Comparison of ENCODE assay signal across 20 cellular contexts in genomic region chr15:98714906-98715305, GRCh38.
DNase-seq lines count a peak whose midpoint lies in the region; ATAC-seq lines count a peak whose summit lies in the region.
"Had no signal": no experiment of that assay in that cellular context is flagged by ENCODE, and none has a peak within 500 bp of the region (broad histone marks: within the 10 kb centered on the region; RNA-seq: fewer than 3 reads in every experiment).

No MANE protein-coding gene starts in this region.

- H3K27ac ChIP-seq in layer of hippocampus (ENCODE audit: low read depth, low read length) (peak overlapping the region; percentile 14), stomach smooth muscle (ENCODE audit: low read length) (peak overlapping the region; percentile 58)
- H3K27ac ChIP-seq: foreskin keratinocyte had no signal

- H3K27me3 ChIP-seq in layer of hippocampus (ENCODE audit: control insufficient read depth, insufficient read depth, low read length) (no peaks in the 10 kb centered on the region), stomach smooth muscle (ENCODE audit: control insufficient read depth in 1 of 2, insufficient read depth in 2 of 2, low read length in 2 of 2) (no peaks in the 10 kb centered on the region)
- H3K27me3 ChIP-seq: foreskin keratinocyte had no signal

- DNase-seq in T-helper 17 cell (no peak), GF-D8 (lab: John Stamatoyannopoulos, UW) (no peak), NCI-H2227 (lab: John Stamatoyannopoulos, UW; ENCODE audit: unreplicated experiment) (no peak)
- no peak for DNase-seq in effector memory CD8-positive, alpha-beta T cell
- DNase-seq: activated CD4-positive, CD25-positive, alpha-beta regulatory T cell treated with anti-CD3 and anti-CD28 coated beads, Interleukin-2, amount 50 U/mL, for 72 hours; activated CD8-positive, alpha-beta memory T cell treated with anti-CD3 and anti-CD28 coated beads, Interleukin-2, amount 50 U/mL, for 48 hours; DMS153; foreskin keratinocyte; HFFc6; naive B cell; NCI-H1694; NCI-H446 treated with DMSO at 0.1 percent for 48 hours; stimulated activated CD4-positive, alpha-beta T cell treated with anti-CD3 and anti-CD28 coated beads, Interleukin-1b, Interleukin-23, amount 100 ng/mL, for 48 hours; T-helper 2 cell had no signal

- H3K4me3 ChIP-seq in stomach smooth muscle (ENCODE audit: low read length in 2 of 2): peak overlapping the region in 1 of 2 donors; percentile 1

- H3K9ac ChIP-seq in stomach smooth muscle (ENCODE audit: low read length in 2 of 2): no peak overlapping the region

- no peaks in the 10 kb centered on the region for H3K36me3 Mint-ChIP-seq in T-helper 17 cell (ENCODE audit: low read depth)
- no peaks in the 10 kb centered on the region for H3K36me3 Mint-ChIP-seq in effector memory CD8-positive, alpha-beta T cell (ENCODE audit: insufficient read depth)

- H3K4me3 Mint-ChIP-seq in T-helper 17 cell: no peak overlapping the region
- H3K4me3 Mint-ChIP-seq in effector memory CD8-positive, alpha-beta T cell: no peak overlapping the region
- H3K4me3 Mint-ChIP-seq: central memory CD8-positive, alpha-beta T cell; HFFc6 had no signal

- H3K27me3 Mint-ChIP-seq in T-helper 17 cell: peaks cover 8% of the 10 kb centered on the region
- peaks cover 0 to 6% of the 10 kb centered on the region in 2 donors for H3K27me3 Mint-ChIP-seq in effector memory CD8-positive, alpha-beta T cell
- H3K27me3 Mint-ChIP-seq: naive B cell had no signal

- peak overlapping the region; percentile 77 for H3K27ac Mint-ChIP-seq in T-helper 17 cell
- peak overlapping the region; percentile 11 to 18 for H3K27ac Mint-ChIP-seq in effector memory CD8-positive, alpha-beta T cell
- H3K27ac Mint-ChIP-seq: HFFc6 had no signal

- H3K9me3 ChIP-seq in T-helper 17 cell (ENCODE audit: control insufficient read depth, low read length, poor library complexity, severe bottlenecking): no peaks in the 10 kb centered on the region
- H3K9me3 ChIP-seq in stomach smooth muscle (ENCODE audit: control insufficient read depth in 2 of 2, low read length in 2 of 2): peaks cover 2 to 6% of the 10 kb centered on the region in 2 donors

- peaks cover 41% of the 10 kb centered on the region for H3K4me1 ChIP-seq in stomach smooth muscle (ENCODE audit: control insufficient read depth, insufficient read depth, low read length)

- peaks cover 2 to 3% of the 10 kb centered on the region in 2 donors for H3K36me3 ChIP-seq in stomach smooth muscle (ENCODE audit: control insufficient read depth in 2 of 2, insufficient read depth in 2 of 2, low read length in 2 of 2)

- H3K9me3 Mint-ChIP-seq in effector memory CD8-positive, alpha-beta T cell: peaks cover 7 to 9% of the 10 kb centered on the region in 2 donors

- peaks cover 30% of the 10 kb centered on the region for H3K4me1 Mint-ChIP-seq in T-helper 17 cell
- H3K4me1 Mint-ChIP-seq in effector memory CD8-positive, alpha-beta T cell (ENCODE audit: low read depth in 2 of 2): peaks cover 0 to 14% of the 10 kb centered on the region in 2 donors

- ATAC-seq in T-helper 17 cell (no peak), HG02610 (IDR thresholded peaks at IDR 0.05; ENCODE audit: unreplicated experiment) (no peak)
- no peak for ATAC-seq in effector memory CD8-positive, alpha-beta T cell (replicated peaks)
- ATAC-seq: activated naive CD4-positive, alpha-beta T cell treated with anti-CD3 and anti-CD28 coated beads, Interleukin-2, amount 50 U/mL, for 72 hours; foreskin keratinocyte; HepG2 had no signal
